Comparison of ENCODE assay signal across 13 cellular contexts in the genomic region with DNA sequence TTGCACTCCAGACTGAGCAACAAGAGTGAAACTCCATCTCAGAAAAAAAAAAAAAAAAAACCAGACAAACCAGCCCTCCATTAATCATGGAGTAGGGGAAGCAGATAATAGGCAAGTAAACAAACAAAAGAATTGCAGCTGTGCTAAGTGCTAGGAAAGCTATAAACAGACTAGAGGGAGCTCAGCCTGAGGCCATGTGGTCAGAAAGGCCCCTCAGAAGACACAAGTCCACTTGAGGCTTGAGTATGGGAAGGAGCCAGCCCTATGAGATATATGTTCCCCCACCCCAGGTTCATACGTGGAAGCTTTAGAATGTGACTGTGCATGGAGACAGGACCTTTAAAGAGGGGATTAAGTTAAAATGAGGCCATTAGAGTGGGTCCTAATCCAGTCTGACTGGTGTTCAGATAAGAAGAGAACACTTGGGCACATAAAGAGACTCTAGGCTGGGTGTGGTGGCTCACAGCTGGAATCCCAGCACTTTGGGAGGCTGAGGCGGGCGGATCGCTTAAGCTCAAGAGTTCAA.
DNase-seq lines count a peak whose midpoint lies in the region; ATAC-seq and TF ChIP-seq lines count a peak whose summit lies in the region.
"Had no signal": no experiment of that assay in that cellular context is flagged by ENCODE, and none has a peak within 500 bp of the region (broad histone marks: within the 10 kb centered on the region; RNA-seq: fewer than 3 reads in every experiment).

No MANE protein-coding gene starts in this region.

- no peak for ATAC-seq in GM18867 (IDR thresholded peaks at IDR 0.05; ENCODE audit: unreplicated experiment)
- no peak for ATAC-seq in sciatic nerve

- TF ChIP-seq CTCF in fibroblast of villous mesenchyme (IDR thresholded peaks at IDR 0.05; ENCODE audit: insufficient read depth, low read depth, low read length), result no peak

- H3K4me3 ChIP-seq in fibroblast of villous mesenchyme (ENCODE audit: low read depth, low read length), result no peak overlapping the region
- H3K4me3 ChIP-seq: cardiac muscle cell, Peyer's patch had no signal

- peak; percentile 66 for DNase-seq in COR-L47 (lab: John Stamatoyannopoulos, UW)
- peak; percentile 19 for DNase-seq in HPDE6-E6E7 (ENCODE audit: extremely low spot score)
- DNase-seq in NCI-H510A treated with DMSO at 0.1 percent for 48 hours (lab: John Stamatoyannopoulos, UW), result peak; percentile 98
- peak; percentile 51 for DNase-seq in fibroblast of villous mesenchyme (ENCODE audit: low read depth)
- DNase-seq in sciatic nerve (ENCODE audit: low spot score), result no peak
- no peak for DNase-seq in DMS 273 (lab: John Stamatoyannopoulos, UW; ENCODE audit: unreplicated experiment)
- DNase-seq in occipital lobe (lab: John Stamatoyannopoulos, UW), result no peak
- DNase-seq: activated CD4-positive, alpha-beta memory T cell treated with anti-CD3 and anti-CD28 coated beads for 36 hours; activated naive CD4-positive, alpha-beta T cell; BE2C; Peyer's patch had no signal

- intact Hi-C loops in sciatic nerve (cut with DNase I), result no loop called here

Comparison
In these comparisons a context has a peak if more than half of its experiments do, and no peak if none do; other contexts are left out.
1. DNase-seq: peak in COR-L47 (single experiment), HPDE6-E6E7 (single experiment), NCI-H510A treated with DMSO at 0.1 percent for 48 hours (single experiment) and fibroblast of villous mesenchyme (single experiment); none in sciatic nerve (single experiment), DMS 273 (single experiment) and occipital lobe (single experiment).